Comparison of ENCODE assay signal across 26 cellular contexts in genomic region chr7:142549007-142549406, GRCh38.
DNase-seq lines count a peak whose midpoint lies in the region; ATAC-seq, FAIRE-seq and TF ChIP-seq lines count a peak whose summit lies in the region.
"Had no signal": no experiment of that assay in that cellular context is flagged by ENCODE, and none has a peak within 500 bp of the region (broad histone marks: within the 10 kb centered on the region; RNA-seq: fewer than 3 reads in every experiment).

No MANE protein-coding gene starts in this region.

- no peak overlapping the region for H2BK15ac ChIP-seq in IMR-90 (ENCODE audit: low read depth, low read length)

- no peak for TF ChIP-seq EP300 in A549 (IDR thresholded peaks at IDR 0.05)

- H2BK5ac ChIP-seq in IMR-90 (ENCODE audit: low read depth, low read length, poor library complexity, severe bottlenecking) = no peak overlapping the region

- H4K20me1 ChIP-seq in IMR-90 (ENCODE audit: insufficient read depth, low read length) = no peaks in the 10 kb centered on the region

- no peaks in the 10 kb centered on the region for H3K36me3 Mint-ChIP-seq in WTC11
- H3K36me3 Mint-ChIP-seq: activated naive CD8-positive, alpha-beta T cell treated with anti-CD3 and anti-CD28 coated beads, Interleukin-2, amount 10 ng/mL, durations not matched to agents 7 days and 5 days; CD14-positive monocyte; memory B cell; naive thymus-derived CD4-positive, alpha-beta T cell; stimulated activated memory B cell treated with anti-CD40 and anti-IgM and Interleukin-4, amounts not matched to agents 10 μg/mL and 1 μg/mL and 100 μg/mL, for 72 hours had no signal

- H3K9me3 Mint-ChIP-seq in WTC11 = no peaks in the 10 kb centered on the region
- H3K9me3 Mint-ChIP-seq: activated naive CD8-positive, alpha-beta T cell treated with anti-CD3 and anti-CD28 coated beads, Interleukin-2, amount 10 ng/mL, durations not matched to agents 7 days and 5 days; activated T-helper 17 cell treated with anti-CD3 and anti-CD28 coated beads, Interleukin-2, amount 50 U/mL, for 72 hours; CD14-positive monocyte; memory B cell; naive thymus-derived CD4-positive, alpha-beta T cell; stimulated activated memory B cell treated with anti-CD40 and anti-IgM and Interleukin-4, amounts not matched to agents 10 μg/mL and 1 μg/mL and 100 μg/mL, for 72 hours had no signal

- no peak overlapping the region for H4K5ac ChIP-seq in IMR-90 (ENCODE audit: low read depth, low read length)

- H3K4me3 ChIP-seq in A549 (no peak overlapping the region), IMR-90 (ENCODE audit: insufficient read depth, low read depth, low read length) (no peak overlapping the region), fibroblast of pulmonary artery (replicated peaks; ENCODE audit: low read depth, low read length) (no peak overlapping the region)
- H3K4me3 ChIP-seq: gastroesophageal sphincter, sigmoid colon, vagina had no signal

- peaks cover 6% of the 10 kb centered on the region for H3K9me1 ChIP-seq in IMR-90 (ENCODE audit: insufficient read depth, low read length)

- H2BK120ac ChIP-seq in IMR-90 (ENCODE audit: low read depth, low read length) = peak overlapping the region; percentile 1; the same call in 1 of the 2 replicates

- in situ Hi-C loops in IMR-90 (cut with MboI; ENCODE audit: low sequenced_read_pairs) = no loop called here

- no peak overlapping the region for H3K14ac ChIP-seq in IMR-90 (replicated peaks; ENCODE audit: low read depth, low read length)

- intact Hi-C loops in IMR-90 (cut with micrococcal nuclease) = no loop called here

- H3K9me3 ChIP-seq in A549 (no peaks in the 10 kb centered on the region), IMR-90 (ENCODE audit: control insufficient read depth, insufficient read depth, low read length) (no peaks in the 10 kb centered on the region)
- H3K9me3 ChIP-seq: gastroesophageal sphincter, sigmoid colon, vagina had no signal

- no peak for ATAC-seq in A549
- ATAC-seq in IMR-90 (ENCODE audit: low read depth) = no peak
- no peak for ATAC-seq in WTC11
- ATAC-seq: activated T-helper 17 cell treated with anti-CD3 and anti-CD28 coated beads, Interleukin-2, amount 50 U/mL, for 72 hours; gastroesophageal sphincter; naive thymus-derived CD4-positive, alpha-beta T cell; stimulated activated memory B cell treated with anti-CD40 and anti-IgM and Interleukin-4, amounts not matched to agents 10 μg/mL and 1 μg/mL and 100 μg/mL, for 72 hours had no signal

- H3K27me3 Mint-ChIP-seq in WTC11 (ENCODE audit: low read depth) = no peaks in the 10 kb centered on the region
- H3K27me3 Mint-ChIP-seq: activated T-helper 17 cell treated with anti-CD3 and anti-CD28 coated beads, Interleukin-2, amount 50 U/mL, for 72 hours had no signal

- no peak overlapping the region for H3K56ac ChIP-seq in IMR-90 (ENCODE audit: extremely low read depth, insufficient read depth, low read length)

- TF ChIP-seq POLR2A in A549 (IDR thresholded peaks at IDR 0.05; ENCODE audit: low read length) (no peak), IMR-90 (IDR thresholded peaks at IDR 0.05; ENCODE audit: low read depth, low read length) (no peak)

- no peaks in the 10 kb centered on the region for H3K36me3 ChIP-seq in IMR-90 (ENCODE audit: control insufficient read depth, insufficient read depth, low read length)
- H3K36me3 ChIP-seq: brain microvascular endothelial cell, gastroesophageal sphincter, sigmoid colon, vagina had no signal

- H2AK5ac ChIP-seq in IMR-90 (ENCODE audit: low read depth, low read length) = no peak overlapping the region

- 0 out of 6 replicates have a peak overlapping the region, but pooled peaks of 1 of the 2 experiments have one; percentile 3 for H3K27ac ChIP-seq in A549
- H3K27ac ChIP-seq in IMR-90 (ENCODE audit: insufficient read depth, low read length) = no peak overlapping the region
- H3K27ac ChIP-seq: brain microvascular endothelial cell, gastroesophageal sphincter, sigmoid colon, vagina had no signal

- peaks cover 0 to 8% of the 10 kb centered on the region in 2 experiments; a peak in 1 of 4 replicates for H3K79me1 ChIP-seq in IMR-90 (ENCODE audit: low read depth in 1 of 2, low read length in 2 of 2)

- FAIRE-seq in A549 (lab: Jason Lieb, UNC) = no peak

- H4K8ac ChIP-seq in IMR-90 (ENCODE audit: low read depth in 2 of 2, low read length in 2 of 2) = no peak overlapping the region

- WGBS in A549 (ENCODE audit: missing lambda C conversion rate) = 66% methylated on average over 3 of the region's 3 CpGs
- no CpG with 5 or more reads among the region's 3 CpGs for WGBS in IMR-90 (ENCODE audit: extremely low coverage in 2 of 2, insufficient read length in 1 of 2), 2 experiments

- H3K4ac ChIP-seq in IMR-90 (ENCODE audit: low read depth, low read length) = no peak overlapping the region

- TF ChIP-seq RAD21 in A549 (conservative IDR thresholded peaks at IDR 0.05 in 1 of 2, IDR thresholded peaks at IDR 0.05 in 1 of 2) (no peak), IMR-90 (IDR thresholded peaks at IDR 0.05; ENCODE audit: low read length) (no peak)

- H3K9ac ChIP-seq in IMR-90 (ENCODE audit: low read depth, low read length) = no peak overlapping the region

- H3K4me2 ChIP-seq in A549 = no peak overlapping the region
- H3K4me2 ChIP-seq in IMR-90 (ENCODE audit: low read depth, low read length) = no peak overlapping the region

- H3K23ac ChIP-seq in IMR-90 (ENCODE audit: low read depth, low read length) = no peak overlapping the region

- no peak for TF ChIP-seq CTCF in A549 (IDR thresholded peaks at IDR 0.05)
- no peak for TF ChIP-seq CTCF in IMR-90 (conservative IDR thresholded peaks at IDR 0.05; ENCODE audit: low read depth, low read length)
- no peak for TF ChIP-seq CTCF in fibroblast of pulmonary artery (IDR thresholded peaks at IDR 0.05; ENCODE audit: low read length, missing control alignments)
- no peak for TF ChIP-seq CTCF in WTC11 (IDR thresholded peaks at IDR 0.05)

- H4K91ac ChIP-seq in IMR-90 (ENCODE audit: insufficient read depth, low read depth, low read length) = no peak overlapping the region

- BruUV-seq in IMR-90 (replicated peaks; lab: Mats Ljungman, UMichigan) = no TSS peak

- CTCF ChIA-PET in A549 (lab: Yijun Ruan, JAX) = interaction anchor here (1.1 to 6.1 kb wide), 2 partner anchors 14 to 39 kb away, joined by 3 to 39 read pairs; no protein-coding TSS in a partner anchor
- CTCF ChIA-PET in IMR-90 (lab: Yijun Ruan, JAX) = no interaction called here
- CTCF ChIA-PET in WTC11 (lab: Charles Lee) = interaction anchor here (1.7 kb wide), 1 partner anchor 14 kb away, joined by 4 read pairs; no protein-coding TSS in a partner anchor

- dilution Hi-C loops in IMR-90 (cut with HindIII; ENCODE audit: low sequenced_read_pairs, unreplicated experiment) = no loop called here

- no peak overlapping the region for H3K18ac ChIP-seq in IMR-90 (ENCODE audit: low read depth, low read length)

- no peak overlapping the region for H2BK20ac ChIP-seq in IMR-90 (ENCODE audit: low read depth, low read length)

- H2AK9ac ChIP-seq in IMR-90 (replicated peaks; ENCODE audit: low read depth, low read length, poor library complexity) = no peak overlapping the region

- no peaks in the 10 kb centered on the region for H3K4me1 ChIP-seq in A549
- peaks cover 5% of the 10 kb centered on the region for H3K4me1 ChIP-seq in IMR-90 (ENCODE audit: control insufficient read depth, insufficient read depth, low read length)
- H3K4me1 ChIP-seq: gastroesophageal sphincter, sigmoid colon, vagina had no signal

- H2AFZ ChIP-seq in IMR-90 (replicated peaks; ENCODE audit: low read length, poor library complexity) = no peak overlapping the region

- no peaks in the 10 kb centered on the region for H3K27me3 ChIP-seq in IMR-90 (ENCODE audit: control insufficient read depth, insufficient read depth, low read length)
- H3K27me3 ChIP-seq: brain microvascular endothelial cell, gastroesophageal sphincter, sigmoid colon, vagina had no signal

- no peaks in the 10 kb centered on the region for H3K4me1 Mint-ChIP-seq in WTC11
- H3K4me1 Mint-ChIP-seq: activated naive CD8-positive, alpha-beta T cell treated with anti-CD3 and anti-CD28 coated beads, Interleukin-2, amount 10 ng/mL, durations not matched to agents 7 days and 5 days; activated T-helper 17 cell treated with anti-CD3 and anti-CD28 coated beads, Interleukin-2, amount 50 U/mL, for 72 hours; memory B cell; stimulated activated memory B cell treated with anti-CD40 and anti-IgM and Interleukin-4, amounts not matched to agents 10 μg/mL and 1 μg/mL and 100 μg/mL, for 72 hours had no signal

- POLR2A ChIA-PET in A549 (lab: Yijun Ruan, JAX) (no interaction called here), IMR-90 (lab: Charles Lee; ENCODE audit: unreplicated experiment) (no interaction called here), WTC11 (lab: Charles Lee) (no interaction called here)

- no peak for DNase-seq in A549 (ENCODE audit: low read depth in 1 of 2, low spot score in 1 of 2)
- DNase-seq in IMR-90 = peak; percentile 52
- peak; percentile 40 for DNase-seq in amniotic epithelial cell (ENCODE audit: low read depth)
- DNase-seq in fibroblast of pulmonary artery (ENCODE audit: low read depth) = peak; percentile 28
- no peak for DNase-seq in NCI-H2107 (lab: John Stamatoyannopoulos, UW)
- no peak for DNase-seq in hepatic stellate cell (ENCODE audit: low spot score)
- DNase-seq in D341Med (ENCODE audit: low spot score) = no peak
- DNase-seq in WTC11 (ENCODE audit: low spot score) = no peak
- DNase-seq: activated CD4-positive, alpha-beta T cell treated with anti-CD3 and anti-CD28 coated beads for 48 hours; activated naive CD8-positive, alpha-beta T cell treated with anti-CD3 and anti-CD28 coated beads, Interleukin-2, amount 10 ng/mL, durations not matched to agents 7 days and 5 days; brain microvascular endothelial cell; cortex of kidney; KG1; naive thymus-derived CD4-positive, alpha-beta T cell; NCI-H1092 treated with DMSO at 0.1 percent for 48 hours; NCI-H2081 treated with DMSO at 0.1 percent for 48 hours; NCI-H524 treated with DMSO at 0.1 percent for 48 hours; SHP77 treated with DMSO at 0.1 percent for 48 hours; sigmoid colon; T-helper 1 cell had no signal

- no peak overlapping the region for H3K4me3 Mint-ChIP-seq in WTC11
- H3K4me3 Mint-ChIP-seq: activated naive CD8-positive, alpha-beta T cell treated with anti-CD3 and anti-CD28 coated beads, Interleukin-2, amount 10 ng/mL, durations not matched to agents 7 days and 5 days; activated T-helper 17 cell treated with anti-CD3 and anti-CD28 coated beads, Interleukin-2, amount 50 U/mL, for 72 hours; CD14-positive monocyte; memory B cell; naive thymus-derived CD4-positive, alpha-beta T cell; stimulated activated memory B cell treated with anti-CD40 and anti-IgM and Interleukin-4, amounts not matched to agents 10 μg/mL and 1 μg/mL and 100 μg/mL, for 72 hours had no signal

- H3K27ac Mint-ChIP-seq in WTC11 = no peak overlapping the region
- H3K27ac Mint-ChIP-seq: activated naive CD8-positive, alpha-beta T cell treated with anti-CD3 and anti-CD28 coated beads, Interleukin-2, amount 10 ng/mL, durations not matched to agents 7 days and 5 days; activated T-helper 17 cell treated with anti-CD3 and anti-CD28 coated beads, Interleukin-2, amount 50 U/mL, for 72 hours; CD14-positive monocyte; memory B cell; naive thymus-derived CD4-positive, alpha-beta T cell; stimulated activated memory B cell treated with anti-CD40 and anti-IgM and Interleukin-4, amounts not matched to agents 10 μg/mL and 1 μg/mL and 100 μg/mL, for 72 hours had no signal

TF ChIP-seq in IMR-90, 13 proteins besides CTCF, POLR2A, EP300 and RAD21 (continues in another document):
- TF ChIP-seq MAFK (IDR thresholded peaks at IDR 0.05; ENCODE audit: low read depth, low read length) = peak; percentile 81

Comparison
In these comparisons a context has a peak if more than half of its experiments do, and no peak if none do; other contexts are left out.
1. DNase-seq: peak in IMR-90 (single experiment), amniotic epithelial cell (single experiment) and fibroblast of pulmonary artery (single experiment); none in A549 (0 of 2), NCI-H2107 (single experiment), hepatic stellate cell (single experiment), D341Med (single experiment) and WTC11 (single experiment).